Comparison of ENCODE assay signal across 21 cellular contexts in genomic region chr4:122845066-122845465, GRCh38. TPM values are rescaled to one million over a fixed set of nuclear protein-coding genes. Genes with fewer than 3 reads are reported as not detected.
DNase-seq lines count a peak whose midpoint lies in the region; ATAC-seq, FAIRE-seq and TF ChIP-seq lines count a peak whose summit lies in the region.
"Had no signal": no experiment of that assay in that cellular context is flagged by ENCODE, and none has a peak within 500 bp of the region (broad histone marks: within the 10 kb centered on the region; RNA-seq: fewer than 3 reads in every experiment).

No MANE protein-coding gene starts in this region.

- H3K18ac ChIP-seq in H1 (ENCODE audit: extremely low read depth, low read length), result no peak overlapping the region

- TF ChIP-seq CTCF in WTC11 (IDR thresholded peaks at IDR 0.05) (no peak), H1 (IDR thresholded peaks at IDR 0.05; ENCODE audit: control extremely low read depth in 1 of 3, insufficient read depth in 1 of 3, low read depth in 1 of 3, low read length in 3 of 3) (no peak), SK-N-SH (IDR thresholded peaks at IDR 0.05) (no peak)

- H2BK5ac ChIP-seq in H1 (ENCODE audit: low read depth, low read length), result no peak overlapping the region

- no peak overlapping the region for H3K56ac ChIP-seq in H1 (replicated peaks; ENCODE audit: insufficient read length, low read depth, low read length)

- in situ Hi-C loops in GM23248 (cut with MboI), result no loop called here

- no peak overlapping the region for H3K23ac ChIP-seq in H1 (ENCODE audit: insufficient read length)

- H2AFZ ChIP-seq in GM23248 (no peak overlapping the region), H1 (ENCODE audit: low read length) (no peak overlapping the region), SK-N-SH (ENCODE audit: low read depth) (no peak overlapping the region)
- H2AFZ ChIP-seq: PC-9 had no signal

- H3K4me3 ChIP-seq in GM23248, result no peak overlapping the region
- no peak overlapping the region for H3K4me3 ChIP-seq in H1 (ENCODE audit: extremely low read depth in 1 of 4, insufficient read depth in 2 of 4, low read depth in 3 of 4, low read length in 4 of 4)
- no peak overlapping the region for H3K4me3 ChIP-seq in rectal smooth muscle tissue (ENCODE audit: low read length)
- no peak overlapping the region for H3K4me3 ChIP-seq in SK-N-SH (ENCODE audit: low read depth in 2 of 2, low read length in 1 of 2)
- H3K4me3 ChIP-seq: PC-9, SJCRH30 had no signal

- CTCF ChIA-PET in WTC11 (lab: Charles Lee) (interaction anchor here (0.6 to 2.1 kb wide), 4 partner anchors 10 to 114 kb away, joined by 3 to 5 read pairs (median 4); no protein-coding TSS in a partner anchor), H1 (lab: Charles Lee; ENCODE audit: partially characterized antibody) (interaction anchor here (1.3 to 2.1 kb wide), 4 partner anchors 9 to 87 kb away, joined by 3 to 12 read pairs (median 6); no protein-coding TSS in a partner anchor), SK-N-SH (lab: Yijun Ruan, JAX) (interaction anchor here (0.6 kb wide), 1 partner anchor 86 kb away, joined by 3 read pairs; no protein-coding TSS in a partner anchor)

- H2BK12ac ChIP-seq in H1 (ENCODE audit: low read depth, low read length), result no peak overlapping the region

- peaks cover 22% of the 10 kb centered on the region for H3K9me3 Mint-ChIP-seq in WTC11
- no peaks in the 10 kb centered on the region for H3K9me3 Mint-ChIP-seq in activated naive CD4-positive, alpha-beta T cell treated with anti-CD3 and anti-CD28 coated beads, Interleukin-2, amount 50 U/mL, for 72 hours

- peaks cover 88% of the 10 kb centered on the region for H3K4me1 Mint-ChIP-seq in WTC11

- DNase-seq in GM23248 (no peak), WTC11 (ENCODE audit: low spot score) (no peak), H1 (ENCODE audit: low read depth in 1 of 2, low spot score in 2 of 2) (no peak), SK-N-SH (no peak)
- DNase-seq in activated naive CD4-positive, alpha-beta T cell treated with anti-CD3 and anti-CD28 coated beads, Interleukin-2, amount 50 U/mL, for 72 hours (ENCODE audit: low spot score in 2 of 2), result no peak
- DNase-seq: DMS153, DND-41, H9, KBM-7, NCI-H1048, NCI-H1417, NCI-H1694, NCI-H2029 treated with DMSO at 0.1 percent for 48 hours, NCI-H2227 treated with DMSO at 0.1 percent for 48 hours, NCI-H526 treated with DMSO at 0.1 percent for 48 hours, PC-9, SJCRH30 had no signal

- peaks cover 71% of the 10 kb centered on the region for H4K20me1 ChIP-seq in GM23248 (ENCODE audit: insufficient read depth)
- H4K20me1 ChIP-seq in H1 (replicated peaks in 1 of 2; ENCODE audit: control insufficient read depth in 1 of 2, insufficient read depth in 2 of 2, low read length in 2 of 2), result peaks cover 29 to 35% of the 10 kb centered on the region in 2 experiments
- peaks cover 86% of the 10 kb centered on the region for H4K20me1 ChIP-seq in SK-N-SH (ENCODE audit: insufficient read depth)

- H3K36me3 ChIP-seq in GM23248 (ENCODE audit: low read depth) (peaks cover 72% of the 10 kb centered on the region), H1 (ENCODE audit: control insufficient read depth in 2 of 4, insufficient read depth in 4 of 4, low read length in 3 of 4) (peaks cover 0 to 71% (median 20%) of the 10 kb centered on the region in 4 experiments; a peak in 6 of 8 replicates), rectal smooth muscle tissue (ENCODE audit: control insufficient read depth, insufficient read depth, low read length) (no peaks in the 10 kb centered on the region), SK-N-SH (replicated peaks in 1 of 2; ENCODE audit: control insufficient read depth in 1 of 2, insufficient read depth in 2 of 2, low read length in 1 of 2) (peaks cover 20 to 46% of the 10 kb centered on the region in 2 experiments)
- H3K36me3 ChIP-seq: SJCRH30 had no signal

- no peak overlapping the region for H3K4me3 Mint-ChIP-seq in WTC11
- H3K4me3 Mint-ChIP-seq: H9 had no signal

- ATAC-seq in WTC11, result no peak
- ATAC-seq in activated naive CD4-positive, alpha-beta T cell treated with anti-CD3 and anti-CD28 coated beads, Interleukin-2, amount 50 U/mL, for 72 hours, result no peak
- no peak for ATAC-seq in HG03196 (IDR thresholded peaks at IDR 0.05; ENCODE audit: unreplicated experiment)
- ATAC-seq in GM21786 (IDR thresholded peaks at IDR 0.05; ENCODE audit: unreplicated experiment), result no peak
- ATAC-seq: Right ventricle myocardium inferior had no signal

- TF ChIP-seq RAD21 in H1 (IDR thresholded peaks at IDR 0.05 in 1 of 2, conservative IDR thresholded peaks at IDR 0.05 in 1 of 2; ENCODE audit: low read depth in 2 of 2, low read length in 2 of 2) (no peak), SK-N-SH (IDR thresholded peaks at IDR 0.05; ENCODE audit: low read length) (no peak)

- peaks cover 100% of the 10 kb centered on the region for H3F3A ChIP-seq in GM23248 (ENCODE audit: insufficient read depth)
- peaks cover 11% of the 10 kb centered on the region for H3F3A ChIP-seq in SK-N-SH (replicated peaks; ENCODE audit: insufficient read depth)

- H2BK15ac ChIP-seq in H1 (ENCODE audit: low read length), result no peak overlapping the region

- H3K4me1 ChIP-seq in GM23248 (ENCODE audit: insufficient read depth) (peaks cover 78% of the 10 kb centered on the region), H1 (replicated peaks in 1 of 4; ENCODE audit: control insufficient read depth in 3 of 4, insufficient read depth in 4 of 4, low read length in 3 of 4) (peaks cover 3 to 37% (median 16%) of the 10 kb centered on the region in 4 experiments; a peak in 6 of 7 replicates), rectal smooth muscle tissue (ENCODE audit: control insufficient read depth, insufficient read depth, low read length) (peaks cover 35% of the 10 kb centered on the region), SK-N-SH (ENCODE audit: control insufficient read depth in 1 of 2, insufficient read depth in 2 of 2, low read depth in 1 of 2, low read length in 1 of 2) (peaks cover 8 to 16% of the 10 kb centered on the region in 2 experiments; a peak in 3 of 4 replicates)
- H3K4me1 ChIP-seq: SJCRH30 had no signal

- H3K9me2 ChIP-seq in GM23248 (ENCODE audit: insufficient read depth) (no peaks in the 10 kb centered on the region), SK-N-SH (no peaks in the 10 kb centered on the region)

- H3K9ac ChIP-seq in GM23248, result no peak overlapping the region
- H3K9ac ChIP-seq in H1 (replicated peaks in 1 of 4; ENCODE audit: extremely low read depth in 1 of 4, low read depth in 3 of 4, low read length in 3 of 4), result no peak overlapping the region
- H3K9ac ChIP-seq in rectal smooth muscle tissue (ENCODE audit: low read length), result no peak overlapping the region
- no peak overlapping the region for H3K9ac ChIP-seq in SK-N-SH

- POLR2A ChIA-PET in WTC11 (lab: Charles Lee), result interaction anchor here (0.6 to 1.2 kb wide), 2 partner anchors 10 to 46 kb away, joined by 3 to 4 read pairs; no protein-coding TSS in a partner anchor
- POLR2A ChIA-PET in H1 (lab: Charles Lee; ENCODE audit: partially characterized antibody), result interaction anchor here (1.0 to 19.7 kb wide), 4 partner anchors 9 to 58 kb away, joined by 3 to 278 read pairs (median 34); partner anchors contain the start of gene FGF2
- POLR2A ChIA-PET in SK-N-SH (lab: Yijun Ruan, JAX), result no interaction called here

- H3K36me3 Mint-ChIP-seq in WTC11, result peaks cover 51% of the 10 kb centered on the region
- no peaks in the 10 kb centered on the region for H3K36me3 Mint-ChIP-seq in activated naive CD4-positive, alpha-beta T cell treated with anti-CD3 and anti-CD28 coated beads, Interleukin-2, amount 50 U/mL, for 72 hours

- H3K27ac ChIP-seq in GM23248 (peak overlapping the region; percentile 49; the same call in 1 of the 2 replicates), H1 (ENCODE audit: low read depth, low read length) (no peak overlapping the region), rectal smooth muscle tissue (ENCODE audit: low read depth, low read length) (peak overlapping the region; percentile 54), SK-N-SH (ENCODE audit: low read depth in 2 of 2, low read length in 1 of 2) (no peak overlapping the region)
- H3K27ac ChIP-seq: PC-9, SJCRH30 had no signal

- H2AK5ac ChIP-seq in H1 (ENCODE audit: low read depth, low read length), result no peak overlapping the region

- no peak overlapping the region for H2BK120ac ChIP-seq in H1 (replicated peaks; ENCODE audit: low read depth, low read length)

- H3K4ac ChIP-seq in H1 (replicated peaks; ENCODE audit: insufficient read length, low read depth, low read length), result no peak overlapping the region

- no peak for FAIRE-seq in H1 (lab: Jason Lieb, UNC)

- H3K79me2 ChIP-seq in GM23248 (ENCODE audit: insufficient read depth) (peaks cover 100% of the 10 kb centered on the region), H1 (ENCODE audit: control insufficient read depth in 1 of 2, insufficient read depth in 2 of 2, low read length in 2 of 2) (peaks cover 57 to 99% of the 10 kb centered on the region in 2 experiments), SK-N-SH (ENCODE audit: insufficient read depth) (peaks cover 100% of the 10 kb centered on the region)

- H3K9me3 ChIP-seq in GM23248 (ENCODE audit: low read depth) (no peaks in the 10 kb centered on the region), H1 (ENCODE audit: insufficient read depth in 2 of 2, low read depth in 1 of 2, low read length in 1 of 2) (no peaks in the 10 kb centered on the region), SK-N-SH (no peaks in the 10 kb centered on the region)
- H3K9me3 ChIP-seq: SJCRH30 had no signal

- H3K4me2 ChIP-seq in GM23248 (ENCODE audit: unreplicated experiment), result no peak overlapping the region
- H3K4me2 ChIP-seq in H1 (ENCODE audit: insufficient read depth in 1 of 2, low read depth in 2 of 2, low read length in 2 of 2), result peak overlapping the region; percentile 0 to 33; a peak in 1 of 4 replicates
- H3K4me2 ChIP-seq in SK-N-SH, result no peak overlapping the region
- H3K4me2 ChIP-seq: PC-9 had no signal

- peaks cover 13% of the 10 kb centered on the region for H3K79me1 ChIP-seq in H1 (ENCODE audit: low read depth, low read length)

- H3K14ac ChIP-seq in H1 (ENCODE audit: insufficient read length), result no peak overlapping the region

- H3K27ac Mint-ChIP-seq in WTC11, result peak overlapping the region; percentile 96; the same call in 1 of the 2 replicates
- H3K27ac Mint-ChIP-seq in activated naive CD4-positive, alpha-beta T cell treated with anti-CD3 and anti-CD28 coated beads, Interleukin-2, amount 50 U/mL, for 72 hours, result no peak overlapping the region

- no peak overlapping the region for H4K5ac ChIP-seq in H1 (ENCODE audit: insufficient read length, low read depth, low read length)

- H2BK20ac ChIP-seq in H1 (ENCODE audit: low read length), result no peak overlapping the region

- H3K27me3 ChIP-seq in GM23248 (replicated peaks; ENCODE audit: insufficient read depth) (no peaks in the 10 kb centered on the region), H1 (replicated peaks in 1 of 4; ENCODE audit: control insufficient read depth in 3 of 4, extremely low read depth in 1 of 4, insufficient read depth in 3 of 4, low read length in 3 of 4) (no peaks in the 10 kb centered on the region), rectal smooth muscle tissue (ENCODE audit: control insufficient read depth, insufficient read depth, low read length) (no peaks in the 10 kb centered on the region), SK-N-SH (ENCODE audit: insufficient read depth) (no peaks in the 10 kb centered on the region)
- H3K27me3 ChIP-seq: SJCRH30 had no signal

- H4K8ac ChIP-seq in H1 (ENCODE audit: extremely low read depth, insufficient read depth, low read length), result no peak overlapping the region

- no peaks in the 10 kb centered on the region for H3K23me2 ChIP-seq in H1 (ENCODE audit: low read depth, low read length)

- no peak for TF ChIP-seq POLR2A in H1 (IDR thresholded peaks at IDR 0.05; ENCODE audit: control extremely low read depth in 1 of 2, low read depth in 2 of 2, low read length in 2 of 2)

- H4K91ac ChIP-seq in H1 (replicated peaks; ENCODE audit: insufficient read length, low read length), result no peak overlapping the region

- TF ChIP-seq EP300 in H1 (IDR thresholded peaks at IDR 0.05; ENCODE audit: borderline replicate concordance in 1 of 2, low read depth in 2 of 2, low read length in 2 of 2) (no peak), SK-N-SH (IDR thresholded peaks at IDR 0.05; ENCODE audit: borderline replicate concordance in 1 of 2, low read depth in 1 of 2, low read length in 1 of 2) (no peak)

- WGBS in GM23248 (ENCODE audit: low coverage in 1 of 2, low lambda C conversion rate in 2 of 2, missing lambda C conversion rate in 2 of 2), 2 experiments, result 86% methylated on average over 3 of the region's 3 CpGs
- WGBS in H1 (ENCODE audit: extremely low coverage in 1 of 2, insufficient coverage in 1 of 2, insufficient read length in 1 of 2, insufficient replicate concordance in 2 of 2, low coverage in 1 of 2, low lambda C conversion rate in 2 of 2, missing lambda C conversion rate in 1 of 2), 2 experiments, result 96% methylated on average over 3 of the region's 3 CpGs; no CpG with 5 or more reads in 1 of the 2 experiments
- WGBS in SK-N-SH (ENCODE audit: low lambda C conversion rate), result 100% methylated on average over 3 of the region's 3 CpGs

- no peaks in the 10 kb centered on the region for H3K27me3 Mint-ChIP-seq in WTC11 (ENCODE audit: low read depth)

RNA-seq across cellular contexts. Expression of gene FGF2, which starts 18.4 kb away (rescaled TPM):
- total RNA-seq in GM23248 (2014; rRNA removed; shearing (Covaris generic)), result 293 and 306 TPM in 2 replicates
- polyA plus RNA-seq in GM23248 (2016; fragmentation: Nextera tagmentation; extraction: Ambion mirVana) (36.9 and 38.4 TPM in 2 replicates), H1 (2011; rRNA removed) (20.5 and 23.4 TPM in 2 replicates), SK-N-SH (2012; rRNA removed) (11.1 and 17.0 TPM in 2 replicates)
- 115 to 134 TPM (median 127 TPM) in 3 replicates for total RNA-seq in WTC11 (2021)
- 145 and 153 TPM in 2 replicates for total RNA-seq in H1 (2021; fragmentation: NEBNext Ultra II Directional; extraction: Animal tissue kit (Norgen Biotek cat#: 25700))
- 45.3 TPM for polyA plus RNA-seq in H1 (2011; cell fraction: cytosol; rRNA removed)
- 30.0 TPM for polyA plus RNA-seq in H1 (2011; cell fraction: nucleus; rRNA removed)
- polyA plus RNA-seq in H1 (2012, experiment 1 of 2), result 42.5 to 55.1 TPM (median 50.9 TPM) in 4 replicates
- 5.4 TPM for polyA plus RNA-seq in H1 (2012, experiment 2 of 2)
- 46.6 TPM for polyA plus RNA-seq in H1 (2013, experiment 1 of 2)
- 39.5 TPM for polyA plus RNA-seq in H1 (2013, experiment 2 of 2)
- 55.5 and 65.6 TPM in 2 replicates for polyA minus RNA-seq in H1 (2011; rRNA and poly(A)+ RNA removed)
- polyA minus RNA-seq in H1 (2011; cell fraction: cytosol; rRNA and poly(A)+ RNA removed), result 84.8 TPM
- polyA minus RNA-seq in H1 (2011; cell fraction: nucleus; rRNA and poly(A)+ RNA removed), result 136 TPM
- total RNA-seq in activated naive CD4-positive, alpha-beta T cell treated with anti-CD3 and anti-CD28 coated beads, Interleukin-2, amount 50 U/mL, for 72 hours, result 1 to 10 TPM in 1 of 2 donors, under 1 TPM in 1; 0.23 to 4.2 TPM
- polyA plus RNA-seq in SK-N-SH (2012; cell fraction: cytosol; rRNA removed), result 18.6 and 22.5 TPM in 2 replicates
- 6.7 and 18.4 TPM in 2 replicates for polyA plus RNA-seq in SK-N-SH (2012; cell fraction: nucleus; rRNA removed)

Comparison
In these comparisons a context has a peak if more than half of its experiments do, and no peak if none do; other contexts are left out.
1. H3K27ac ChIP-seq: peak in GM23248 (single experiment) and rectal smooth muscle tissue (single experiment); none in H1 (single experiment) and SK-N-SH (0 of 2).
2. H3K4me2 ChIP-seq: peak in H1 (2 of 2); none in GM23248 (single experiment) and SK-N-SH (single experiment).
3. RNA of gene FGF2, which starts 18.4 kb away (total RNA-seq): 293 to 306 TPM in GM23248, 145 to 153 TPM in H1 and 115 to 134 TPM in WTC11; 0.23 to 4.2 TPM in activated naive CD4-positive, alpha-beta T cell treated with anti-CD3 and anti-CD28 coated beads, Interleukin-2, amount 50 U/mL, for 72 hours; every median in the first group is over 10 times any median in the second.